ENCODE assay signal across 1 cellular context in genomic region chr22:50699754-50700386, GRCh38.
TF ChIP-seq lines count a peak whose summit lies in the region.

No MANE protein-coding gene starts in this region.

TF ChIP-seq in H1, 55 proteins besides CTCF, POLR2A, EP300 and RAD21:
- TF ChIP-seq BCL11A (IDR thresholded peaks at IDR 0.05; ENCODE audit: low read depth in 2 of 2, low read length in 2 of 2) = no peak
- TF ChIP-seq E2F6 (IDR thresholded peaks at IDR 0.05) = peak; percentile 49
- peak; percentile 70 for TF ChIP-seq MAX (IDR thresholded peaks at IDR 0.05)
- no peak for TF ChIP-seq CBX8 (IDR thresholded peaks at IDR 0.05; ENCODE audit: borderline replicate concordance, low read depth, low read length)
